1 cellular context compared by ENCODE assay signal in the genomic region with DNA sequence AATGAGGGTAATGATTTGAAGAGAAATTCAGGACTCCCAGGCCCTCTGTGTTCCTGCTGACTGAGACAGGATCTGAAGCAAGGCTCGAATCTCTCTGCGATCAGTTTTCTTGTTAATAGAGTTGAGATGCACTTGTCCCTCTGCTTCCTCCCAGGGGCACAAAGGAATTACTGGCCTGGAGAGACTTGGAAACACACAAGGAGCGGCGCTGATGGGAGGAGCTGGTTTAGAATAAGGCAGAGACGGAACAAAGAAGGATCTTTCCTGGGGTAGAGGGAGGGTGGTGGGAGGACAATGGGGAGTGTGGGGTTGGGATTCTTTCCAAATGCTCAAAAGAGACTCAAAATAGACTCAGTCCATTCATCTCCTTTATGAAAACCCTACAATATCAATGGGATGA.
TF ChIP-seq lines count a peak whose summit lies in the region.

No MANE protein-coding gene starts in this region.

TF ChIP-seq in GM23338, 12 proteins besides CTCF, POLR2A, EP300 and RAD21 (continued from another document):
- TF ChIP-seq, protein P1, sequence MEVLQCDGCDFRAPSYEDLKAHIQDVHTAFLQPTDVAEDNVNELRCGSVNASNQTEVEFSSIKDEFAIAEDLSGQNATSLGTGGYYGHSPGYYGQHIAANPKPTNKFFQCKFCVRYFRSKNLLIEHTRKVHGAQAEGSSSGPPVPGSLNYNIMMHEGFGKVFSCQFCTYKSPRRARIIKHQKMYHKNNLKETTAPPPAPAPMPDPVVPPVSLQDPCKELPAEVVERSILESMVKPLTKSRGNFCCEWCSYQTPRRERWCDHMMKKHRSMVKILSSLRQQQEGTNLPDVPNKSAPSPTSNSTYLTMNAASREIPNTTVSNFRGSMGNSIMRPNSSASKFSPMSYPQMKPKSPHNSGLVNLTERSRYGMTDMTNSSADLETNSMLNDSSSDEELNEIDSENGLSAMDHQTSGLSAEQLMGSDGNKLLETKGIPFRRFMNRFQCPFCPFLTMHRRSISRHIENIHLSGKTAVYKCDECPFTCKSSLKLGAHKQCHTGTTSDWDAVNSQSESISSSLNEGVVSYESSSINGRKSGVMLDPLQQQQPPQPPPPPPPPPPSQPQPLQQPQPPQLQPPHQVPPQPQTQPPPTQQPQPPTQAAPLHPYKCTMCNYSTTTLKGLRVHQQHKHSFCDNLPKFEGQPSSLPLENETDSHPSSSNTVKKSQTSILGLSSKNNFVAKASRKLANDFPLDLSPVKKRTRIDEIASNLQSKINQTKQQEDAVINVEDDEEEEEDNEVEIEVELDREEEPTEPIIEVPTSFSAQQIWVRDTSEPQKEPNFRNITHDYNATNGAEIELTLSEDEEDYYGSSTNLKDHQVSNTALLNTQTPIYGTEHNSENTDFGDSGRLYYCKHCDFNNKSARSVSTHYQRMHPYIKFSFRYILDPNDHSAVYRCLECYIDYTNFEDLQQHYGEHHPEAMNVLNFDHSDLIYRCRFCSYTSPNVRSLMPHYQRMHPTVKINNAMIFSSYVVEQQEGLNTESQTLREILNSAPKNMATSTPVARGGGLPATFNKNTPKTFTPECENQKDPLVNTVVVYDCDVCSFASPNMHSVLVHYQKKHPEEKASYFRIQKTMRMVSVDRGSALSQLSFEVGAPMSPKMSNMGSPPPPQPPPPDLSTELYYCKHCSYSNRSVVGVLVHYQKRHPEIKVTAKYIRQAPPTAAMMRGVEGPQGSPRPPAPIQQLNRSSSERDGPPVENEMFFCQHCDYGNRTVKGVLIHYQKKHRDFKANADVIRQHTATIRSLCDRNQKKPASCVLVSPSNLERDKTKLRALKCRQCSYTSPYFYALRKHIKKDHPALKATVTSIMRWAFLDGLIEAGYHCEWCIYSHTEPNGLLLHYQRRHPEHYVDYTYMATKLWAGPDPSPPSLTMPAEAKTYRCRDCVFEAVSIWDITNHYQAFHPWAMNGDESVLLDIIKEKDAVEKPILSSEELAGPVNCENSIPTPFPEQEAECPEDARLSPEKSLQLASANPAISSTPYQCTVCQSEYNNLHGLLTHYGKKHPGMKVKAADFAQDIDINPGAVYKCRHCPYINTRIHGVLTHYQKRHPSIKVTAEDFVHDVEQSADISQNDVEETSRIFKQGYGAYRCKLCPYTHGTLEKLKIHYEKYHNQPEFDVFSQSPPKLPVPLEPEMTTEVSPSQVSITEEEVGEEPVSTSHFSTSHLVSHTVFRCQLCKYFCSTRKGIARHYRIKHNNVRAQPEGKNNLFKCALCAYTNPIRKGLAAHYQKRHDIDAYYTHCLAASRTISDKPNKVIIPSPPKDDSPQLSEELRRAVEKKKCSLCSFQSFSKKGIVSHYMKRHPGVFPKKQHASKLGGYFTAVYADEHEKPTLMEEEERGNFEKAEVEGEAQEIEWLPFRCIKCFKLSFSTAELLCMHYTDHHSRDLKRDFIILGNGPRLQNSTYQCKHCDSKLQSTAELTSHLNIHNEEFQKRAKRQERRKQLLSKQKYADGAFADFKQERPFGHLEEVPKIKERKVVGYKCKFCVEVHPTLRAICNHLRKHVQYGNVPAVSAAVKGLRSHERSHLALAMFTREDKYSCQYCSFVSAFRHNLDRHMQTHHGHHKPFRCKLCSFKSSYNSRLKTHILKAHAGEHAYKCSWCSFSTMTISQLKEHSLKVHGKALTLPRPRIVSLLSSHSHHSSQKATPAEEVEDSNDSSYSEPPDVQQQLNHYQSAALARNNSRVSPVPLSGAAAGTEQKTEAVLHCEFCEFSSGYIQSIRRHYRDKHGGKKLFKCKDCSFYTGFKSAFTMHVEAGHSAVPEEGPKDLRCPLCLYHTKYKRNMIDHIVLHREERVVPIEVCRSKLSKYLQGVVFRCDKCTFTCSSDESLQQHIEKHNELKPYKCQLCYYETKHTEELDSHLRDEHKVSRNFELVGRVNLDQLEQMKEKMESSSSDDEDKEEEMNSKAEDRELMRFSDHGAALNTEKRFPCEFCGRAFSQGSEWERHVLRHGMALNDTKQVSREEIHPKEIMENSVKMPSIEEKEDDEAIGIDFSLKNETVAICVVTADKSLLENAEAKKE (CRISPR knock-in tag; IDR thresholded peaks at IDR 0.05) = no peak
- TF ChIP-seq, protein P2, sequence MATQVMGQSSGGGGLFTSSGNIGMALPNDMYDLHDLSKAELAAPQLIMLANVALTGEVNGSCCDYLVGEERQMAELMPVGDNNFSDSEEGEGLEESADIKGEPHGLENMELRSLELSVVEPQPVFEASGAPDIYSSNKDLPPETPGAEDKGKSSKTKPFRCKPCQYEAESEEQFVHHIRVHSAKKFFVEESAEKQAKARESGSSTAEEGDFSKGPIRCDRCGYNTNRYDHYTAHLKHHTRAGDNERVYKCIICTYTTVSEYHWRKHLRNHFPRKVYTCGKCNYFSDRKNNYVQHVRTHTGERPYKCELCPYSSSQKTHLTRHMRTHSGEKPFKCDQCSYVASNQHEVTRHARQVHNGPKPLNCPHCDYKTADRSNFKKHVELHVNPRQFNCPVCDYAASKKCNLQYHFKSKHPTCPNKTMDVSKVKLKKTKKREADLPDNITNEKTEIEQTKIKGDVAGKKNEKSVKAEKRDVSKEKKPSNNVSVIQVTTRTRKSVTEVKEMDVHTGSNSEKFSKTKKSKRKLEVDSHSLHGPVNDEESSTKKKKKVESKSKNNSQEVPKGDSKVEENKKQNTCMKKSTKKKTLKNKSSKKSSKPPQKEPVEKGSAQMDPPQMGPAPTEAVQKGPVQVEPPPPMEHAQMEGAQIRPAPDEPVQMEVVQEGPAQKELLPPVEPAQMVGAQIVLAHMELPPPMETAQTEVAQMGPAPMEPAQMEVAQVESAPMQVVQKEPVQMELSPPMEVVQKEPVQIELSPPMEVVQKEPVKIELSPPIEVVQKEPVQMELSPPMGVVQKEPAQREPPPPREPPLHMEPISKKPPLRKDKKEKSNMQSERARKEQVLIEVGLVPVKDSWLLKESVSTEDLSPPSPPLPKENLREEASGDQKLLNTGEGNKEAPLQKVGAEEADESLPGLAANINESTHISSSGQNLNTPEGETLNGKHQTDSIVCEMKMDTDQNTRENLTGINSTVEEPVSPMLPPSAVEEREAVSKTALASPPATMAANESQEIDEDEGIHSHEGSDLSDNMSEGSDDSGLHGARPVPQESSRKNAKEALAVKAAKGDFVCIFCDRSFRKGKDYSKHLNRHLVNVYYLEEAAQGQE (IDR thresholded peaks at IDR 0.05; ENCODE audit: unreplicated experiment) = no peak
- no peak for TF ChIP-seq EZH2 (IDR thresholded peaks at IDR 0.05; ENCODE audit: low read depth, unreplicated experiment)
- no peak for TF ChIP-seq EZH2phosphoT487 (IDR thresholded peaks at IDR 0.05; ENCODE audit: unreplicated experiment)
- TF ChIP-seq STAT1 (IDR thresholded peaks at IDR 0.05; ENCODE audit: unreplicated experiment) = no peak
TF ChIP-seq in GM23338: peak in this region for 0.
